14 cellular contexts compared by ENCODE assay signal in the genomic region with DNA sequence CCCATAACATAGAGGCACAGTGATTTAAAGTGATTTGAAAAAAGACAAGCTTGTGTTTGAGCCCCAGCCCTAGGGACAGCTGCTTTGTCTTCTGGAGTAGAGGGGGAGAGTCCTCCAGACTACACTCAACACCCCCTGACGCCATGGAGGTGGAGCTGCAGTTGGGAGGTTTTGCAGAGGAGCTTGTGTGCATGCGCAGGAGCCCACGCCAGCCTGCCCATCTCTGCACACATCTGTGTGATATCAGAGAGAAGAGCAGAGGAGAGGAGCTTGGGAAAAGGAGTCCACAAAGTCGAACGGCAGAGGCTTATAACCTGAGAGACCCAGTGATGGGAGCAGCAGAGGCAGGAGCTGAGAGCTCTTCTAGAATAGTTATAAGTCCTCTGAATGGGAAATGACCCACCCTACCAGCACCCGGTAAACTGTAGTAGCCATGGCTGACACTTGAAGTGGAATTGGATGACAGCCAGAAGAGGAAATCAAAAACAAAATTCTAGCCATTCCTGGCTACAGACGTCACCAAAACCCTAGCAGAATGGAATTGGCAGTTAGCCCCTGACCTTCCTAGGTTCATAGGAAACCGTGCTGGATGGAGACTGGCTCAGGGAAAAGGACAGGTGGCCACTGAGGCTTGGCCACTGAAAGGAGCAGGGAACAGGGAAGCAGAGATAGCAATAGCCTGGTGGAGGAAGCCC.
A peak's percentile ranks its signal among the peaks of the same experiment; 100 is the strongest.
DNase-seq lines count a peak whose midpoint lies in the region; ATAC-seq, FAIRE-seq and TF ChIP-seq lines count a peak whose summit lies in the region.
"Had no signal": no experiment of that assay in that cellular context is flagged by ENCODE, and none has a peak within 500 bp of the region (broad histone marks: within the 10 kb centered on the region; RNA-seq: fewer than 3 reads in every experiment).

No MANE protein-coding gene starts in this region.

- FAIRE-seq in HTR-8/SVneo (lab: Jason Lieb, UNC), result peak; percentile 78

- ATAC-seq in RWPE2 (ENCODE audit: low read depth), result peak; percentile 31; the same call in 2 of the 3 replicates
- ATAC-seq in left ventricle myocardium superior, result peak; percentile 49
- no peak for ATAC-seq in HG03378 (IDR thresholded peaks at IDR 0.05; ENCODE audit: unreplicated experiment)
- ATAC-seq: CD8-positive, alpha-beta T cell had no signal

- no peaks in the 10 kb centered on the region for H3K9me3 ChIP-seq in RWPE2 (ENCODE audit: severe bottlenecking)
- H3K9me3 ChIP-seq: neutrophil had no signal

- no peaks in the 10 kb centered on the region for H3K27me3 ChIP-seq in RWPE2 (ENCODE audit: insufficient read depth, poor library complexity, severe bottlenecking)
- H3K27me3 ChIP-seq: breast epithelium had no signal

- DNase-seq in DMS 273 (lab: John Stamatoyannopoulos, UW; ENCODE audit: unreplicated experiment) (peak; percentile 74), HTR-8/SVneo (ENCODE audit: insufficient read length, low spot score) (peak; percentile 62), RWPE2 (ENCODE audit: low spot score) (peak; percentile 36), left ventricle myocardium superior (no peak), activated gamma-delta T cell (lab: John Stamatoyannopoulos, UW) (no peak), NCI-H2081 (lab: John Stamatoyannopoulos, UW) (no peak)
- DNase-seq in stimulated activated CD4-positive, alpha-beta T cell treated with anti-CD3 and anti-CD28 coated beads, Interleukin-12 subunit alpha, Interleukin-12 subunit beta, amount 100 ng/mL, for 4 hours, result no peak
- DNase-seq: activated naive CD4-positive, alpha-beta T cell treated with Interleukin-2 at 50 U/mL for 16 hours; CD8-positive, alpha-beta T cell; NCI-H82 had no signal

- no peak for TF ChIP-seq CTCF in RWPE2 (IDR thresholded peaks at IDR 0.05; ENCODE audit: poor library complexity, severe bottlenecking)

- intact Hi-C loops in left ventricle myocardium superior (cut with micrococcal nuclease), result no loop called here

- no peak overlapping the region for H3K27ac ChIP-seq in RWPE2 (ENCODE audit: poor library complexity, severe bottlenecking)
- H3K27ac ChIP-seq: breast epithelium, neutrophil, skin epidermis had no signal

- no peak overlapping the region for H3K4me3 ChIP-seq in RWPE2 (ENCODE audit: severe bottlenecking)
- H3K4me3 ChIP-seq: breast epithelium, skin epidermis had no signal

- no peaks in the 10 kb centered on the region for H3K36me3 ChIP-seq in RWPE2 (ENCODE audit: low read depth)
- H3K36me3 ChIP-seq: breast epithelium, neutrophil had no signal

- no peaks in the 10 kb centered on the region for H3K4me1 ChIP-seq in RWPE2 (ENCODE audit: insufficient read depth, poor library complexity, severe bottlenecking)
- H3K4me1 ChIP-seq: breast epithelium had no signal

Comparison
In these comparisons a context has a peak if more than half of its experiments do, and no peak if none do; other contexts are left out.
1. DNase-seq: peak in DMS 273 (single experiment), HTR-8/SVneo (single experiment) and RWPE2 (single experiment); none in left ventricle myocardium superior (single experiment), activated gamma-delta T cell (single experiment), NCI-H2081 (0 of 2) and stimulated activated CD4-positive, alpha-beta T cell treated with anti-CD3 and anti-CD28 coated beads, Interleukin-12 subunit alpha, Interleukin-12 subunit beta, amount 100 ng/mL, for 4 hours (single experiment).